In the genomic region with DNA sequence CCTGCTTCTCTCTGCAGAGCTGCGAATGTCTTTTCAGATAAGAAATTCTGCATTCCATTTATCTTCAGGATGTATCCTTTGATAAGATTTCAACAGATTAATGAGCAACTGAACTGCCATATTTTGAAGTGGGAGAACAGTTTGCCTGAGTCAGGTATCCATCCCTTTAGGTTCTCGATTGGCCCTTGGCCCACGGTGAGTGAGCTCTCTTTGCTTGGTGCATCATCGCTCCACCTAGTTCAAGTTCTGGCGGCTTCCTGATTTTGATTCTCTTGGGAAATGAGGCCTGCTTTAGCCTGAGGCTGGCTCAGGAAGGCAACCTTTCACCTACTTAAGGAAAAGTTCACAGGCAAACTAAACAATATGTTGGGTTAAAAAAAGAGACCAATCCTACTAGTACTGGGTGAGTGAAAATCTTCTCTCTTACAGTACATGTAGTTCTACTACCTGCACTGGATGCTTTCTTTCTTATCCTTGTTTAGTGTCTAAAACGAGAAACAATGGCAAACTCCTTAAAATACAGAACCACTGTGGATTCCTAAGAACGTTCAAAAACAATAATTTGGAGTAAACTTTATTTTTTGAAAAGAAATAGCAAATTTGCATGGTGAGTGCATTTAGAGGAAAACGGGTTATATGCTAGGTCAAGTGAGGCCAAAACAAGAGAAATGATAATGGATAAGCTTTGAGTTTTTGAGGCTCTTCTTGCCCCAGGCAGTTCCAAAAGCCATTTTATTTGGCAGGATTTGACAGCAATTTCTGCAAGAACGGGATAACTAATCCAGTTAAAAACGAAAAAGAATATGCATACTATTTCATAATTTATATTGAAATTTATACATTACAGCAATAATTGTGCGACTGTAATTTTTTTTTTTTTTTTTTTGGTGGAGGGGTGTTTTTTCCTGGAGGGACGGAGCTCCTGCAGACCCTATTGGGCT, we compare ENCODE assay signal across 8 cellular contexts. TPM values are rescaled to one million over a fixed set of nuclear protein-coding genes. Genes with fewer than 3 reads are reported as not detected.
A peak's percentile ranks its signal among the peaks of the same experiment; 100 is the strongest.
DNase-seq lines count a peak whose midpoint lies in the region; ATAC-seq and TF ChIP-seq lines count a peak whose summit lies in the region.

No MANE protein-coding gene starts in this region.

- peak; percentile 28 for DNase-seq in Calu3
- DNase-seq in HuH-7.5 (ENCODE audit: low spot score): peak; percentile 43
- DNase-seq in activated B cell treated with CpG ODN at 0.5 μM for 24 hours: no peak
- DNase-seq in globus pallidus (ENCODE audit: low spot score): peak; percentile 52
- no peak for DNase-seq in omental fat pad (ENCODE audit: low spot score)
- DNase-seq in stimulated activated CD4-positive, alpha-beta T cell treated with anti-CD3 and anti-CD28 coated beads, Interleukin-4, amount 100 ng/mL, for 1 hour: no peak
- DNase-seq in effector CD8-positive, alpha-beta T cell (lab: John Stamatoyannopoulos, UW): no peak

- H3K36me3 Mint-ChIP-seq in Calu3 (ENCODE audit: insufficient read depth, unreplicated experiment) (peaks cover 8% of the 10 kb centered on the region), activated B cell treated with CpG ODN at 0.5 μM for 24 hours (ENCODE audit: low read depth) (peaks cover 5% of the 10 kb centered on the region)

- POLR2A ChIA-PET in activated B cell treated with CpG ODN at 0.5 μM for 24 hours (lab: Charles Lee): interaction anchor here (0.6 to 4.8 kb wide), 3 partner anchors 18 to 204 kb away, joined by 3 to 25 read pairs (median 7); a partner anchor contains a TSS

- TF ChIP-seq CTCF in Calu3 (IDR thresholded peaks at IDR 0.05; ENCODE audit: unreplicated experiment) (no peak), activated B cell treated with CpG ODN at 0.5 μM for 24 hours (IDR thresholded peaks at IDR 0.05) (no peak), omental fat pad (IDR thresholded peaks at IDR 0.05) (no peak)

- H3K9me3 Mint-ChIP-seq in Calu3 (ENCODE audit: low read depth, unreplicated experiment) (no peaks in the 10 kb centered on the region), activated B cell treated with CpG ODN at 0.5 μM for 24 hours (no peaks in the 10 kb centered on the region)

- ATAC-seq in activated B cell treated with CpG ODN at 0.5 μM for 24 hours (ENCODE audit: low read depth) (no peak), omental fat pad (ENCODE audit: low FRiP score) (peak; percentile 75), GM18858 (IDR thresholded peaks at IDR 0.05; ENCODE audit: unreplicated experiment) (no peak)

- CTCF ChIA-PET in Calu3 (lab: Charles Lee) (interaction anchor here (0.7 kb wide), 1 partner anchor 17 kb away, joined by 6 read pairs; no protein-coding TSS in a partner anchor), activated B cell treated with CpG ODN at 0.5 μM for 24 hours (lab: Charles Lee) (interaction anchor here (1.2 kb wide), 1 partner anchor 43 kb away, joined by 3 read pairs; no protein-coding TSS in a partner anchor)

- H3K27ac Mint-ChIP-seq in Calu3 (ENCODE audit: unreplicated experiment): peak overlapping the region; percentile 47
- no peak overlapping the region for H3K27ac Mint-ChIP-seq in activated B cell treated with CpG ODN at 0.5 μM for 24 hours

- H3K27me3 Mint-ChIP-seq in Calu3 (ENCODE audit: unreplicated experiment): no peaks in the 10 kb centered on the region
- no peaks in the 10 kb centered on the region for H3K27me3 Mint-ChIP-seq in activated B cell treated with CpG ODN at 0.5 μM for 24 hours

- intact Hi-C loops in Calu3 (cut with micrococcal nuclease; ENCODE audit: unreplicated experiment): loop anchor here (5.0 kb wide), 2 partner anchors 42 to 153 kb away; no protein-coding TSS in a partner anchor
- intact Hi-C loops in activated B cell treated with CpG ODN at 0.5 μM for 24 hours (cut with micrococcal nuclease): loop anchor here (1.0 to 5.0 kb wide), 7 partner anchors 43 to 1097 kb away; a partner anchor contains a TSS

- no peaks in the 10 kb centered on the region for H3K4me1 Mint-ChIP-seq in Calu3 (ENCODE audit: low read depth, unreplicated experiment)
- H3K4me1 Mint-ChIP-seq in activated B cell treated with CpG ODN at 0.5 μM for 24 hours: peaks cover 7% of the 10 kb centered on the region

- BruUV-seq in Calu3 (replicated peaks; lab: Mats Ljungman, UMichigan): no TSS peak

- H3K4me3 Mint-ChIP-seq in Calu3 (ENCODE audit: low read depth, unreplicated experiment): no peak overlapping the region
- peak overlapping the region; percentile 81 for H3K4me3 Mint-ChIP-seq in activated B cell treated with CpG ODN at 0.5 μM for 24 hours

RNA-seq across cellular contexts. Expression of a gene that starts 0.8 kb away (rescaled TPM):
- total RNA-seq in Calu3 (2022) (167 and 168 TPM in 2 replicates), activated B cell treated with CpG ODN at 0.5 μM for 24 hours (40.6 and 41.2 TPM in 2 replicates), omental fat pad (10 to 100 TPM; 42.4 to 72.2 (median 62.2) TPM)

Comparison
In these comparisons a context has a peak if more than half of its experiments do, and no peak if none do; other contexts are left out.
1. DNase-seq: peak in Calu3 (single experiment), HuH-7.5 (single experiment) and globus pallidus (single experiment); none in activated B cell treated with CpG ODN at 0.5 μM for 24 hours (single experiment), omental fat pad (single experiment), stimulated activated CD4-positive, alpha-beta T cell treated with anti-CD3 and anti-CD28 coated beads, Interleukin-4, amount 100 ng/mL, for 1 hour (single experiment) and effector CD8-positive, alpha-beta T cell (single experiment).